ENCODE assay signal across 12 cellular contexts in genomic region chr3:13850161-13850945, GRCh38. TPM values are rescaled to one million over a fixed set of nuclear protein-coding genes. Genes with fewer than 3 reads are reported as not detected.
DNase-seq lines count a peak whose midpoint lies in the region; ATAC-seq and TF ChIP-seq lines count a peak whose summit lies in the region.
"Had no signal": no experiment of that assay in that cellular context is flagged by ENCODE, and none has a peak within 500 bp of the region (broad histone marks: within the 10 kb centered on the region; RNA-seq: fewer than 3 reads in every experiment).

No MANE protein-coding gene starts in this region.

- no peaks in the 10 kb centered on the region for H3K36me3 ChIP-seq in left lung

- CTCF ChIA-PET in WTC11 (lab: Charles Lee): interaction anchor here (1.3 to 2.5 kb wide), 2 partner anchors 30 to 35 kb away, joined by 4 to 10 read pairs; partner anchors contain the start of gene WNT7A

- H3K27ac ChIP-seq in left lung (peak overlapping the region in 1 of 2 donors; percentile 29), substantia nigra (ENCODE audit: low read depth, low read length, poor library complexity, severe bottlenecking) (no peak overlapping the region)

- H3K4me1 ChIP-seq in left lung: no peaks in the 10 kb centered on the region

- H3K4me3 ChIP-seq in left lung: no peak overlapping the region

- TF ChIP-seq CTCF in WTC11 (IDR thresholded peaks at IDR 0.05): no peak
- TF ChIP-seq CTCF in left lung (IDR thresholded peaks at IDR 0.05): no peak

- POLR2A ChIA-PET in WTC11 (lab: Charles Lee): no interaction called here

- no peaks in the 10 kb centered on the region for H3K36me3 Mint-ChIP-seq in WTC11

- intact Hi-C loops in left ventricle myocardium superior (cut with micrococcal nuclease): no loop called here
- intact Hi-C loops in cardiac septum (cut with DNase I): no loop called here
- intact Hi-C loops in left lung (cut with DNase I): no loop called here

- ATAC-seq in left ventricle myocardium superior (peak; percentile 13), WTC11 (peak; percentile 66), left lung (peak; percentile 96), GM19452 (IDR thresholded peaks at IDR 0.05; ENCODE audit: unreplicated experiment) (no peak)
- ATAC-seq: activated naive CD8-positive, alpha-beta T cell treated with anti-CD3 and anti-CD28 coated beads, Interleukin-2, amount 50 U/mL, for 24 hours had no signal

- no peaks in the 10 kb centered on the region for H3K9me3 Mint-ChIP-seq in WTC11
- H3K9me3 Mint-ChIP-seq: activated naive CD8-positive, alpha-beta T cell treated with anti-CD3 and anti-CD28 coated beads, Interleukin-2, amount 50 U/mL, for 24 hours had no signal

- DNase-seq in left ventricle myocardium superior (peak; percentile 16), cardiac septum (ENCODE audit: low spot score) (no peak), WTC11 (ENCODE audit: low spot score) (peak; percentile 29), left lung (peak; percentile 90 to 92), NCI-H1930 (lab: John Stamatoyannopoulos, UW) (no peak), NOMO-1 (lab: John Stamatoyannopoulos, UW; ENCODE audit: unreplicated experiment in 2 of 2) (no peak), substantia nigra (lab: John Stamatoyannopoulos, UW) (no peak)
- DNase-seq: activated naive CD8-positive, alpha-beta T cell treated with anti-CD3 and anti-CD28 coated beads, Interleukin-2, amount 50 U/mL, for 24 hours; NK-92 treated with Interleukin-12 subunit alpha and Interleukin-12 subunit beta, amount 100 ng/mL, for 24 hours had no signal

- no peaks in the 10 kb centered on the region; the same call in 1 of the 2 replicates for H3K27me3 Mint-ChIP-seq in WTC11 (ENCODE audit: low read depth)
- H3K27me3 Mint-ChIP-seq: activated naive CD8-positive, alpha-beta T cell treated with anti-CD3 and anti-CD28 coated beads, Interleukin-2, amount 50 U/mL, for 24 hours had no signal

- peaks cover 0 to 29% of the 10 kb centered on the region in 2 donors for H3K27me3 ChIP-seq in left lung

- no peak overlapping the region for H3K4me3 Mint-ChIP-seq in WTC11
- H3K4me3 Mint-ChIP-seq: activated naive CD8-positive, alpha-beta T cell treated with anti-CD3 and anti-CD28 coated beads, Interleukin-2, amount 50 U/mL, for 24 hours had no signal

- no peaks in the 10 kb centered on the region for H3K9me3 ChIP-seq in left lung

- H3K27ac Mint-ChIP-seq in WTC11: no peak overlapping the region
- H3K27ac Mint-ChIP-seq: activated naive CD8-positive, alpha-beta T cell treated with anti-CD3 and anti-CD28 coated beads, Interleukin-2, amount 50 U/mL, for 24 hours had no signal

- H3K4me1 Mint-ChIP-seq in WTC11: peaks cover 22% of the 10 kb centered on the region

TF ChIP-seq in WTC11, 78 proteins besides CTCF, POLR2A, EP300 and RAD21:
- TF ChIP-seq FOXJ3 (CRISPR knock-in tag; IDR thresholded peaks at IDR 0.05; ENCODE audit: borderline replicate concordance) (no peak), ZNF121 (CRISPR knock-in tag; IDR thresholded peaks at IDR 0.05) (peak; percentile 61)

RNA-seq across cellular contexts. Expression of gene WNT7A, which starts 29.5 kb away (rescaled TPM):
- total RNA-seq in left ventricle myocardium superior (not detected), cardiac septum (not detected), WTC11 (2021) (0.04 to 0.07 TPM in 2 of 3 replicates, not detected in the other), left lung (1 to 10 TPM; 3.2 to 5.5 TPM)
- total RNA-seq: dermis microvascular lymphatic vessel endothelial cell, pulmonary artery endothelial cell had no signal

Comparison
In these comparisons a context has a peak if more than half of its experiments do, and no peak if none do; other contexts are left out.
1. DNase-seq: peak in left ventricle myocardium superior (single experiment), WTC11 (single experiment) and left lung (2 of 2); none in cardiac septum (single experiment), NCI-H1930 (0 of 2), NOMO-1 (0 of 2) and substantia nigra (0 of 49).